ENCODE assay signal across 8 cellular contexts in the genomic region with DNA sequence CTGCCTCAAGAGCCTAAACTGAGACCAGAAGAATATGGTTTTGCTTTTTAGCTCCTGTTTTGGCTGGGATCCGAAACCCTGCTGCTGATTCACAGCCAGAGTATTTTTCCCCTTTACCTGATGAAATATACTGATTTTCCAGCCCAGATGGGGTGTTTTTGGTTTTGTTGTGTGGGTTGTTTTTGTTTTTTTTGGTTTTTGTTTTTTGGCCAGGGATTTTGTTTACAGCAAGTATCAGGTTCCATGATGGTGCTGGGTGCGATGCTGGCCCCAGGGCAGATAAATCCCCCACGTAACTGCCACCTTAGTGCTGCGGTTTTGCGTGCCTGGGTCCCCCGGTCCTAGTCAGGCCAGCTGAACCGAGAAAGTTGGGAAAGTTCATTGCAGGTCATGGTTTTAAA.
A peak's percentile ranks its signal among the peaks of the same experiment; 100 is the strongest.
DNase-seq lines count a peak whose midpoint lies in the region; ATAC-seq and TF ChIP-seq lines count a peak whose summit lies in the region.

No MANE protein-coding gene starts in this region.

- H3K4me1 ChIP-seq in BLaER1 (peaks cover 95% of the 10 kb centered on the region), Peyer's patch (peaks cover 27 to 85% (median 67%) of the 10 kb centered on the region in 4 donors), rectal smooth muscle tissue (ENCODE audit: control insufficient read depth, insufficient read depth, low read length) (peaks cover 88% of the 10 kb centered on the region), HAP-1 (peaks cover 9% of the 10 kb centered on the region)

- H3K27ac ChIP-seq in BLaER1 (no peak overlapping the region), Peyer's patch (peak overlapping the region; percentile 77 to 97 (median 92)), rectal smooth muscle tissue (ENCODE audit: low read depth, low read length) (peak overlapping the region; percentile 100)

- H4K20me1 ChIP-seq in BLaER1: no peaks in the 10 kb centered on the region

- in situ Hi-C loops in HAP-1 (cut with MboI; ENCODE audit: low sequenced_read_pairs): no loop called here

- H3K36me3 ChIP-seq in BLaER1 (no peaks in the 10 kb centered on the region), Peyer's patch (peaks cover 0 to 1% (median 0%) of the 10 kb centered on the region in 3 donors), rectal smooth muscle tissue (ENCODE audit: control insufficient read depth, insufficient read depth, low read length) (no peaks in the 10 kb centered on the region), HAP-1 (replicated peaks) (no peaks in the 10 kb centered on the region)

- ATAC-seq in HG03095 (IDR thresholded peaks at IDR 0.05; ENCODE audit: unreplicated experiment): no peak

- TF ChIP-seq CTCF in Peyer's patch (IDR thresholded peaks at IDR 0.05) (no peak), fibroblast of mammary gland (conservative IDR thresholded peaks at IDR 0.05; ENCODE audit: control insufficient read depth, insufficient read depth, low read depth, low read length) (no peak)

- H3K9me3 ChIP-seq in BLaER1 (no peaks in the 10 kb centered on the region), Peyer's patch (no peaks in the 10 kb centered on the region), HAP-1 (no peaks in the 10 kb centered on the region)

- DNase-seq in Peyer's patch (no peak), fibroblast of mammary gland (ENCODE audit: low read depth) (peak; percentile 95), HAP-1 (ENCODE audit: low spot score in 2 of 2) (no peak), occipital lobe (lab: John Stamatoyannopoulos, UW) (no peak), NCI-H1694 (lab: John Stamatoyannopoulos, UW) (no peak)

- H3K27me3 ChIP-seq in BLaER1: no peaks in the 10 kb centered on the region
- H3K27me3 ChIP-seq in Peyer's patch: no peaks in the 10 kb centered on the region
- H3K27me3 ChIP-seq in rectal smooth muscle tissue (ENCODE audit: control insufficient read depth, insufficient read depth, low read length): no peaks in the 10 kb centered on the region
- H3K27me3 ChIP-seq in HAP-1 (ENCODE audit: low read depth): peaks cover 21% of the 10 kb centered on the region

- no peak for TF ChIP-seq POLR2A in Peyer's patch (IDR thresholded peaks at IDR 0.05)

- H3K4me2 ChIP-seq in BLaER1: peak overlapping the region; percentile 85

- H3K4me3 ChIP-seq in BLaER1 (no peak overlapping the region), Peyer's patch (peak overlapping the region in 2 of 4 donors; percentile 2 to 3), fibroblast of mammary gland (ENCODE audit: control insufficient read depth, low read depth, low read length) (peak overlapping the region; percentile 9), rectal smooth muscle tissue (ENCODE audit: low read length) (peak overlapping the region; percentile 53), HAP-1 (no peak overlapping the region)

- H3K9ac ChIP-seq in BLaER1 (no peak overlapping the region), rectal smooth muscle tissue (ENCODE audit: low read length) (peak overlapping the region; percentile 69)

Comparison
In these comparisons a context has a peak if more than half of its experiments do, and no peak if none do; other contexts are left out.
1. H3K4me3 ChIP-seq: peak in fibroblast of mammary gland (single experiment) and rectal smooth muscle tissue (single experiment); none in BLaER1 (single experiment) and HAP-1 (single experiment).